10 cellular contexts compared by ENCODE assay signal in the genomic region with DNA sequence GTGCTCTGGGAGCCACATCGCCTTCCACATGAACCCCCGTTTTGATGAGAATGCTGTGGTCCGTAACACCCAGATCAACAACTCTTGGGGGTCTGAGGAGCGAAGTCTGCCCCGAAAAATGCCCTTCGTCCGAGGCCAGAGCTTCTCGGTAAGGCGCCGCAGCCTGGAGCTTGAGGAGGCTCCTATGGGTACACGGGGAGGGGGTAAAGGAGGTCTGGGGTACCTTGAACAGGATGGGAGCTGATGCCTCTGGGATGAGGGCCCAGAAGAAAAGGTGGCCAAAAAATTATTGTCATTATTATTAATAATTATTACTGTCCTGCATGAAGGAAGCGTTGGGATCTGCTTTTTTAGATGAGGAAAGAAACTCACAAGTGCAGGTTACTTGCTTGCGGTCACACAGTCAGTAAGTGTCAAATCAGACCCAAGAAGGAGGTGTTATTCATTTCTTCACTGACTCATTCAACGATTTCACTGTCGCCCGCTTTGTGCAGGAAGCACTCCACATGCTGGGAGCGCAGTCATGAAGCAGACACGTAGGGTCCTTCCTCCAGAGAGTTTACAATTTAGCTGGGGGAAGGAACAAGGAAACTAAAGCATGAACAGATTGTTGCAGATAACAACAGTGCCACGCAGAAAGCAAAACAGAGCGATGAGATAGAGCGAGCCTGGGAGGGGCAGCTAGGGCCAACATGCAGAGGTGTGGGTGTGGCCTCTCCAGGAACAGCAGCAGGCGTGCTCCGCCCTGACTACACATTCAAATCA. TPM values are rescaled to one million over a fixed set of nuclear protein-coding genes. Genes with fewer than 3 reads are reported as not detected.
A peak's percentile ranks its signal among the peaks of the same experiment; 100 is the strongest.
DNase-seq lines count a peak whose midpoint lies in the region; ATAC-seq lines count a peak whose summit lies in the region.
"Not testable (repeated sequence)": the region's sequence is repeated elsewhere in the genome, so short reads cannot be mapped to it uniquely, and the experiment has no call there.
"Had no signal": no experiment of that assay in that cellular context is flagged by ENCODE, and none has a peak within 500 bp of the region (broad histone marks: within the 10 kb centered on the region; RNA-seq: fewer than 3 reads in every experiment).

No MANE protein-coding gene starts in this region.

- ATAC-seq in GM19395 (IDR thresholded peaks at IDR 0.05; ENCODE audit: unreplicated experiment) (peak; percentile 70), HG03175 (IDR thresholded peaks at IDR 0.05; ENCODE audit: unreplicated experiment) (peak; percentile 82)
- peak; percentile 93 to 95 for ATAC-seq in activated T-cell treated with anti-CD3 and anti-CD28 coated beads, Interleukin-2, amount 50 U/mL, for 4 hours
- ATAC-seq in central memory CD8-positive, alpha-beta T cell (replicated peaks; ENCODE audit: extremely low read depth, poor library complexity, severe bottlenecking), result peak; percentile 62
- peak; percentile 91 to 92 for ATAC-seq in natural killer cell treated with Interleukin-12 subunit alpha and Interleukin-12 subunit beta and Interleukin-15 and Interleukin-18, amount 100 ng/mL, for 72 hours

- not testable (repeated sequence) for H3K27ac Mint-ChIP-seq in central memory CD8-positive, alpha-beta T cell (ENCODE audit: low read depth); natural killer cell treated with Interleukin-12 subunit alpha and Interleukin-12 subunit beta and Interleukin-15 and Interleukin-18, amount 100 ng/mL, for 72 hours

- H3K9me3 Mint-ChIP-seq in activated T-cell treated with anti-CD3 and anti-CD28 coated beads, Interleukin-2, amount 50 U/mL, for 4 hours; central memory CD8-positive, alpha-beta T cell; natural killer cell treated with Interleukin-12 subunit alpha and Interleukin-12 subunit beta and Interleukin-15 and Interleukin-18, amount 100 ng/mL, for 72 hours: not testable (repeated sequence)

- not testable (repeated sequence) for H3K36me3 Mint-ChIP-seq in activated T-cell treated with anti-CD3 and anti-CD28 coated beads, Interleukin-2, amount 50 U/mL, for 4 hours (ENCODE audit: insufficient read depth); central memory CD8-positive, alpha-beta T cell (ENCODE audit: insufficient read depth); natural killer cell treated with Interleukin-12 subunit alpha and Interleukin-12 subunit beta and Interleukin-15 and Interleukin-18, amount 100 ng/mL, for 72 hours

- peak overlapping the region; percentile 29 for H3K4me3 Mint-ChIP-seq in activated T-cell treated with anti-CD3 and anti-CD28 coated beads, Interleukin-2, amount 50 U/mL, for 4 hours
- H3K4me3 Mint-ChIP-seq in central memory CD8-positive, alpha-beta T cell, result not testable (repeated sequence)
- peak overlapping the region; percentile 72 for H3K4me3 Mint-ChIP-seq in natural killer cell treated with Interleukin-12 subunit alpha and Interleukin-12 subunit beta and Interleukin-15 and Interleukin-18, amount 100 ng/mL, for 72 hours

- not testable (repeated sequence) for H3K27me3 Mint-ChIP-seq in activated T-cell treated with anti-CD3 and anti-CD28 coated beads, Interleukin-2, amount 50 U/mL, for 4 hours (ENCODE audit: low read depth); central memory CD8-positive, alpha-beta T cell; natural killer cell treated with Interleukin-12 subunit alpha and Interleukin-12 subunit beta and Interleukin-15 and Interleukin-18, amount 100 ng/mL, for 72 hours

- DNase-seq in EH (ENCODE audit: low read depth) (peak; percentile 61), RPMI7951 (ENCODE audit: low read depth) (peak; percentile 3)
- DNase-seq in activated T-cell treated with anti-CD3 and anti-CD28 coated beads, Interleukin-2, amount 50 U/mL, for 4 hours; central memory CD8-positive, alpha-beta T cell (ENCODE audit: low spot score in 2 of 2); natural killer cell treated with Interleukin-12 subunit alpha and Interleukin-12 subunit beta and Interleukin-15 and Interleukin-18, amount 100 ng/mL, for 72 hours (ENCODE audit: low spot score): not testable (repeated sequence)
- DNase-seq in stimulated activated naive CD4-positive, alpha-beta T cell treated with Interleukin-2 at 50 U/mL for 16 hours (lab: John Stamatoyannopoulos, UW), result peak; percentile 1

- not testable (repeated sequence) for H3K4me1 Mint-ChIP-seq in activated T-cell treated with anti-CD3 and anti-CD28 coated beads, Interleukin-2, amount 50 U/mL, for 4 hours (ENCODE audit: low read depth); central memory CD8-positive, alpha-beta T cell; natural killer cell treated with Interleukin-12 subunit alpha and Interleukin-12 subunit beta and Interleukin-15 and Interleukin-18, amount 100 ng/mL, for 72 hours (ENCODE audit: low read depth in 2 of 2)

RNA-seq across cellular contexts. Expression of gene LGALS9C, which starts 16.3 kb away (rescaled TPM):
- not detected in 2 replicates for total RNA-seq in RPMI7951 (2014; rRNA removed; shearing (Covaris generic))
- under 1 TPM in 1 of 3 donors, not detected in 2; 0.61 TPM for total RNA-seq in activated T-cell treated with anti-CD3 and anti-CD28 coated beads, Interleukin-2, amount 50 U/mL, for 4 hours
- under 1 TPM in 1 of 2 donors, not detected in 1; 0.38 TPM for total RNA-seq in natural killer cell treated with Interleukin-12 subunit alpha and Interleukin-12 subunit beta and Interleukin-15 and Interleukin-18, amount 100 ng/mL, for 72 hours
- total RNA-seq: cardiac muscle cell, Right ventricle myocardium inferior had no signal
